ENCODE assay signal across 24 cellular contexts in the genomic region with DNA sequence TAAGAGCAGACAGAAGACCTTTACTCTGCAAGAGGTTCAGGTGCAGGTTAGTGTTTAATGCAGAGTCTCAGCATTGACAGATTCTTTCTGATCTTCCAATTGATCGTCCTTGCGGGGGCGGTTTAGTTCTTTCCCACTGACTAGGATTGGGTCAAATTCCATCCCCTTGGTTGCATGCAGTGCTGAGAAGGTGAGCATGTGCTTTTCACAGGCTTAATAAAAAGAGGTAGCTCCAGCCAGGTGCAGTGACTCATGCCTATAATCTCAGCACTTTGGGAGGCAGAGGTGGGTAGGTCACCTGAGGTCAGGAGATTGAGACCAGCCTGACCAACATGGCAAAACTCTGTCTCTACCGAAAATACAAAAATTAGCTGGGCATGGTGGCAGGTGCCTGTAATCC. TPM values are rescaled to one million over a fixed set of nuclear protein-coding genes. Genes with fewer than 3 reads are reported as not detected.
DNase-seq lines count a peak whose midpoint lies in the region; ATAC-seq, FAIRE-seq and TF ChIP-seq lines count a peak whose summit lies in the region.
"Had no signal": no experiment of that assay in that cellular context is flagged by ENCODE, and none has a peak within 500 bp of the region (broad histone marks: within the 10 kb centered on the region; RNA-seq: fewer than 3 reads in every experiment).

No MANE protein-coding gene starts in this region.

- no peaks in the 10 kb centered on the region for H3K27me3 ChIP-seq in bronchial epithelial cell (ENCODE audit: control insufficient read depth, insufficient read depth, low read length)
- H3K27me3 ChIP-seq in parathyroid adenoma (ENCODE audit: control insufficient read depth, insufficient read depth, low read length): no peaks in the 10 kb centered on the region
- H3K27me3 ChIP-seq: brain microvascular endothelial cell, tibial nerve had no signal

- H3K27ac ChIP-seq in parathyroid adenoma: no peak overlapping the region
- H3K27ac ChIP-seq: brain microvascular endothelial cell, gastroesophageal sphincter, KMS-11, spleen had no signal

- intact Hi-C loops in activated CD4-positive, alpha-beta T cell treated with anti-CD3 and anti-CD28 coated beads, Interleukin-2, amount 10 ng/mL, durations not matched to agents 24 days and 14 days (cut with micrococcal nuclease): loop anchor here (1.0 to 2.0 kb wide), 5 partner anchors 31 to 243 kb away; no protein-coding TSS in a partner anchor
- intact Hi-C loops in Right ventricle myocardium inferior (cut with DNase I): no loop called here

- H3K4me2 ChIP-seq in parathyroid adenoma (ENCODE audit: low read length): no peak overlapping the region
- H3K4me2 ChIP-seq: KMS-11 had no signal

- peaks cover 8% of the 10 kb centered on the region for H3K4me1 ChIP-seq in parathyroid adenoma
- H3K4me1 ChIP-seq: tibial nerve had no signal

- peaks cover 30% of the 10 kb centered on the region for H3K4me1 Mint-ChIP-seq in activated CD4-positive, alpha-beta T cell treated with anti-CD3 and anti-CD28 coated beads, Interleukin-2, amount 10 ng/mL, durations not matched to agents 24 days and 14 days

- H3K36me3 ChIP-seq in bronchial epithelial cell (ENCODE audit: control insufficient read depth, insufficient read depth, low read length) (no peaks in the 10 kb centered on the region), parathyroid adenoma (ENCODE audit: control insufficient read depth, insufficient read depth, low read length) (no peaks in the 10 kb centered on the region)
- H3K36me3 ChIP-seq: brain microvascular endothelial cell, gastroesophageal sphincter, tibial nerve had no signal

- no peak for FAIRE-seq in bronchial epithelial cell (lab: Jason Lieb, UNC)
- FAIRE-seq: G401.6 had no signal

- H2AFZ ChIP-seq in parathyroid adenoma: peak overlapping the region; percentile 39

- DNase-seq in activated CD4-positive, alpha-beta T cell treated with anti-CD3 and anti-CD28 coated beads, Interleukin-2, amount 10 ng/mL, durations not matched to agents 24 days and 14 days: no peak
- DNase-seq in activated CD4-positive, alpha-beta T cell treated with anti-CD3 and anti-CD28 coated beads, Interleukin-2, amount 50 U/mL, for 4 hours: no peak
- DNase-seq in bronchial epithelial cell (ENCODE audit: low read depth) (peak; percentile 26), Right ventricle myocardium inferior (ENCODE audit: missing footprints) (no peak)
- DNase-seq: 8988T; activated CD8-positive, alpha-beta memory T cell treated with anti-CD3 and anti-CD28 coated beads, Interleukin-2, amount 50 U/mL, for 4 hours; dermis blood vessel endothelial cell; natural killer cell; NCI-H1105 treated with DMSO at 0.1 percent for 48 hours; NCI-H526; spleen; T1000 had no signal

- peaks cover 11% of the 10 kb centered on the region for H3K36me3 Mint-ChIP-seq in activated CD4-positive, alpha-beta T cell treated with anti-CD3 and anti-CD28 coated beads, Interleukin-2, amount 10 ng/mL, durations not matched to agents 24 days and 14 days (ENCODE audit: low read depth)
- H3K36me3 Mint-ChIP-seq: activated naive CD8-positive, alpha-beta T cell; natural killer cell had no signal

- H3K27ac Mint-ChIP-seq in activated CD4-positive, alpha-beta T cell treated with anti-CD3 and anti-CD28 coated beads, Interleukin-2, amount 10 ng/mL, durations not matched to agents 24 days and 14 days: peak overlapping the region; percentile 49
- H3K27ac Mint-ChIP-seq: activated naive CD8-positive, alpha-beta T cell; stimulated activated memory B cell treated with anti-CD40 and anti-IgM and Interleukin-4, amounts not matched to agents 10 μg/mL and 1 μg/mL and 100 μg/mL, for 72 hours had no signal

- H3K9me3 Mint-ChIP-seq in activated CD4-positive, alpha-beta T cell treated with anti-CD3 and anti-CD28 coated beads, Interleukin-2, amount 10 ng/mL, durations not matched to agents 24 days and 14 days: no peaks in the 10 kb centered on the region
- H3K9me3 Mint-ChIP-seq: natural killer cell; stimulated activated memory B cell treated with anti-CD40 and anti-IgM and Interleukin-4, amounts not matched to agents 10 μg/mL and 1 μg/mL and 100 μg/mL, for 72 hours had no signal

- H3K9ac ChIP-seq in parathyroid adenoma: no peak overlapping the region
- H3K9ac ChIP-seq: KMS-11 had no signal

- peaks cover 13% of the 10 kb centered on the region for H3K27me3 Mint-ChIP-seq in activated CD4-positive, alpha-beta T cell treated with anti-CD3 and anti-CD28 coated beads, Interleukin-2, amount 10 ng/mL, durations not matched to agents 24 days and 14 days
- H3K27me3 Mint-ChIP-seq: stimulated activated memory B cell treated with anti-CD40 and anti-IgM and Interleukin-4, amounts not matched to agents 10 μg/mL and 1 μg/mL and 100 μg/mL, for 72 hours had no signal

- no peaks in the 10 kb centered on the region for H3K9me3 ChIP-seq in parathyroid adenoma (ENCODE audit: control insufficient read depth, low read length)
- H3K9me3 ChIP-seq: spleen had no signal

- ATAC-seq in Right ventricle myocardium inferior (no peak), GM18511 (IDR thresholded peaks at IDR 0.05; ENCODE audit: unreplicated experiment) (no peak)
- ATAC-seq: gastroesophageal sphincter had no signal

- no peak overlapping the region for H3K4me3 Mint-ChIP-seq in activated CD4-positive, alpha-beta T cell treated with anti-CD3 and anti-CD28 coated beads, Interleukin-2, amount 10 ng/mL, durations not matched to agents 24 days and 14 days
- H3K4me3 Mint-ChIP-seq: activated naive CD8-positive, alpha-beta T cell; natural killer cell; stimulated activated memory B cell treated with anti-CD40 and anti-IgM and Interleukin-4, amounts not matched to agents 10 μg/mL and 1 μg/mL and 100 μg/mL, for 72 hours had no signal

- no peak overlapping the region for H3K4me3 ChIP-seq in bronchial epithelial cell (ENCODE audit: low read depth, low read length)
- peak overlapping the region; percentile 3 for H3K4me3 ChIP-seq in parathyroid adenoma (ENCODE audit: low read depth, low read length)
- H3K4me3 ChIP-seq: gastroesophageal sphincter, GM12878, spleen, tibial nerve had no signal

- H3K79me2 ChIP-seq in parathyroid adenoma: no peaks in the 10 kb centered on the region

- TF ChIP-seq CTCF in bronchial epithelial cell (IDR thresholded peaks at IDR 0.05; ENCODE audit: insufficient read depth, low read length, severe bottlenecking) (no peak), parathyroid adenoma (IDR thresholded peaks at IDR 0.05) (no peak)

RNA-seq across cellular contexts. Expression of a gene that starts 7.5 kb away (rescaled TPM):
- total RNA-seq in activated CD4-positive, alpha-beta T cell treated with anti-CD3 and anti-CD28 coated beads, Interleukin-2, amount 10 ng/mL, durations not matched to agents 24 days and 14 days: not detected in 2 replicates
- total RNA-seq in bronchial epithelial cell (not detected in 2 replicates), Right ventricle myocardium inferior (0.11 TPM)
- total RNA-seq: dermis blood vessel endothelial cell, epithelial cell of proximal tubule, lower leg skin had no signal

RNA-seq across cellular contexts. Expression of a gene that starts 30.7 kb away (rescaled TPM):
- total RNA-seq in activated CD4-positive, alpha-beta T cell treated with anti-CD3 and anti-CD28 coated beads, Interleukin-2, amount 10 ng/mL, durations not matched to agents 24 days and 14 days: 44.3 and 45.9 TPM in 2 replicates
- total RNA-seq in bronchial epithelial cell: under 0.01 TPM in 1 of 2 replicates, not detected in the other
- 2.2 TPM for total RNA-seq in Right ventricle myocardium inferior

RNA-seq across cellular contexts. Expression of a gene that starts 42.5 kb away (rescaled TPM):
- total RNA-seq in activated CD4-positive, alpha-beta T cell treated with anti-CD3 and anti-CD28 coated beads, Interleukin-2, amount 10 ng/mL, durations not matched to agents 24 days and 14 days: not detected in 2 replicates
- total RNA-seq in bronchial epithelial cell (not detected in 2 replicates), Right ventricle myocardium inferior (1,434 TPM)
- total RNA-seq: dermis blood vessel endothelial cell, epithelial cell of proximal tubule, gastroesophageal sphincter, GM12878, lower leg skin, natural killer cell, spleen, tibial nerve had no signal

RNA-seq across cellular contexts. Expression of a gene that starts 56.9 kb away (rescaled TPM):
- 0.09 and 0.16 TPM in 2 replicates for total RNA-seq in activated CD4-positive, alpha-beta T cell treated with anti-CD3 and anti-CD28 coated beads, Interleukin-2, amount 10 ng/mL, durations not matched to agents 24 days and 14 days
- under 0.01 and 0.13 TPM in 2 replicates for total RNA-seq in bronchial epithelial cell
- 1.8 TPM for total RNA-seq in Right ventricle myocardium inferior
- total RNA-seq: epithelial cell of proximal tubule had no signal

Comparison
In these comparisons a context has a peak if more than half of its experiments do, and no peak if none do; other contexts are left out.
1. RNA of a gene that starts 30.7 kb away (total RNA-seq): 44.3 to 45.9 TPM in activated CD4-positive, alpha-beta T cell treated with anti-CD3 and anti-CD28 coated beads, Interleukin-2, amount 10 ng/mL, durations not matched to agents 24 days and 14 days; 2.2 TPM in Right ventricle myocardium inferior (single experiment) and under 0.01 TPM in bronchial epithelial cell; every median in the first group is over 10 times any median in the second.
2. RNA of a gene that starts 42.5 kb away (total RNA-seq): 1,434 TPM in Right ventricle myocardium inferior (single experiment); not detected in activated CD4-positive, alpha-beta T cell treated with anti-CD3 and anti-CD28 coated beads, Interleukin-2, amount 10 ng/mL, durations not matched to agents 24 days and 14 days and not detected in bronchial epithelial cell; every median in the first group is over 1,000 times any median in the second.